18 cellular contexts compared by ENCODE assay signal in the genomic region with DNA sequence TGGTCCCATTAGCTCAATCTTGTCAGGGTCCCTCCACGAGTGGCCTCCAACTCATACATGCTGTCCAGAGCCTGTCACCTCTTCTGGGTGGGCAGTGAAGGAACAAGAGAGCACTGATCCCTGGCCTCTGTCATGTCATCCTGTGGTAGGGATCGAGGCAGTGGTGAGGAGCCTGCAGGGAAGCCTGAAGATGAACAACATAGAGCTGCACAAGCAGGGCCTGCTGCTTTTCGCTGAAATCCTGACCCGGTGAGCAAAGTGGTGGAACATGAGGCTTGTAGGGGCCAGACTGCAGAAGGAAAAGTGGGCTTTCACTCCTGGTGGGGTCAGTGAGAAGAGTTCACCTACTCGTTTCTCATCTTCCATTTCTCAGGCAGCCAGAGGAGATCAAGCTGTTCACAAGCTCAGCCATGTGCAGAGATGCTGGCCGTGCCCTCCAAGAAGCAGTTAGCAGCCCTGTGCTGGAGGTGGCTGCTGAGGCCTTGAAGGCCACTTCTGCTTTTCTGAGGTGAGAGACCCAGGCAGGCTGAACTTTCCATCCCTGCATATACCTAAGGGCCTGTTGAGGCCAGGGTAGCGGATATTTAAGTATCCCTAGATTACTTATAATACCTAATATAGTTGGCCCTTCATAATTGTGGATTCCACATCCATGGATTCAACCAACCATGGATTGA.
"Had no signal": no experiment of that assay in that cellular context is flagged by ENCODE, and none has a peak within 500 bp of the region (broad histone marks: within the 10 kb centered on the region; RNA-seq: fewer than 3 reads in every experiment).

No MANE protein-coding gene starts in this region.

- H3K36me3 Mint-ChIP-seq: activated naive CD4-positive, alpha-beta T cell treated with anti-CD3 and anti-CD28 coated beads, Interleukin-2, amount 50 U/mL, for 72 hours had no signal

- ATAC-seq: activated naive CD4-positive, alpha-beta T cell treated with anti-CD3 and anti-CD28 coated beads, Interleukin-2, amount 50 U/mL, for 72 hours; gastroesophageal sphincter; pancreas had no signal

- H3K27ac Mint-ChIP-seq: activated naive CD4-positive, alpha-beta T cell treated with anti-CD3 and anti-CD28 coated beads, Interleukin-2, amount 50 U/mL, for 72 hours; dendritic cell treated with granulocyte-macrophage colony-stimulating factor and Interleukin-4, amounts not matched to agents 40 ng/mL and 50 ng/mL, for 4 days had no signal

- H3K4me3 ChIP-seq: gastroesophageal sphincter, left ventricle myocardium inferior, pancreas, tibial artery, uterus had no signal

- H3K4me3 Mint-ChIP-seq: dendritic cell treated with granulocyte-macrophage colony-stimulating factor and Interleukin-4, amounts not matched to agents 40 ng/mL and 50 ng/mL, for 4 days; neural crest cell had no signal

- DNase-seq: activated CD4-positive, alpha-beta T cell treated with anti-CD3 and anti-CD28 coated beads, Interleukin-2, amount 50 U/mL, for 4 hours; activated CD4-positive, CD25-positive, alpha-beta regulatory T cell; activated effector memory CD4-positive, alpha-beta T cell treated with Interleukin-2 at 50 U/mL for 16 hours; activated T-cell treated with anti-CD3 and anti-CD28 coated beads, Interleukin-2, amount 50 U/mL, for 1 hour; amniotic stem cell; brain microvascular endothelial cell; kidney; left ventricle myocardium inferior; mesenchymal stem cell; pancreas; stimulated activated CD4-positive, alpha-beta T cell treated with anti-CD3 and anti-CD28 coated beads, Interleukin-4, amount 100 ng/mL, for 24 hours; T1000; tibial artery; uterus had no signal

- H3K27me3 Mint-ChIP-seq: dendritic cell treated with granulocyte-macrophage colony-stimulating factor and Interleukin-4, amounts not matched to agents 40 ng/mL and 50 ng/mL, for 4 days had no signal

- H3K9me3 Mint-ChIP-seq: activated naive CD4-positive, alpha-beta T cell treated with anti-CD3 and anti-CD28 coated beads, Interleukin-2, amount 50 U/mL, for 72 hours; dendritic cell treated with granulocyte-macrophage colony-stimulating factor and Interleukin-4, amounts not matched to agents 40 ng/mL and 50 ng/mL, for 4 days; neural crest cell had no signal

- H3K4me1 Mint-ChIP-seq: neural crest cell had no signal
